Comparison of ENCODE assay signal across 8 cellular contexts in genomic region chr7:99557196-99557607, GRCh38. TPM values are rescaled to one million over a fixed set of nuclear protein-coding genes. Genes with fewer than 3 reads are reported as not detected.
A peak's percentile ranks its signal among the peaks of the same experiment; 100 is the strongest.
DNase-seq lines count a peak whose midpoint lies in the region; ATAC-seq and TF ChIP-seq lines count a peak whose summit lies in the region.

No MANE protein-coding gene starts in this region.

- H3K4me1 ChIP-seq in SJSA1 (replicated peaks): peaks cover 33% of the 10 kb centered on the region

- H3K27ac ChIP-seq in SJSA1: peak overlapping the region; percentile 98; the same call in 1 of the 2 replicates

- no peaks in the 10 kb centered on the region for H3K27me3 Mint-ChIP-seq in progenitor cell of endocrine pancreas

- no peaks in the 10 kb centered on the region for H3K27me3 ChIP-seq in SJSA1 (replicated peaks)

- DNase-seq in SJSA1 (ENCODE audit: low read depth in 1 of 2, low spot score in 2 of 2) (no peak), fibroblast of peridontal ligament (ENCODE audit: extremely low read depth) (peak; percentile 29), progenitor cell of endocrine pancreas (ENCODE audit: low spot score, unreplicated experiment) (no peak), GOT3 (lab: John Stamatoyannopoulos, UW) (no peak)

- no peak for TF ChIP-seq CTCF in progenitor cell of endocrine pancreas (IDR thresholded peaks at IDR 0.05; ENCODE audit: unreplicated experiment)

- peaks cover 16% of the 10 kb centered on the region for H3K36me3 Mint-ChIP-seq in progenitor cell of endocrine pancreas (ENCODE audit: insufficient read depth)

- H3K4me3 Mint-ChIP-seq in progenitor cell of endocrine pancreas (ENCODE audit: low read depth): peak overlapping the region; percentile 99

- H3K36me3 ChIP-seq in SJSA1: peaks cover 67% of the 10 kb centered on the region

- peaks cover 15% of the 10 kb centered on the region for H3K4me1 Mint-ChIP-seq in progenitor cell of endocrine pancreas (ENCODE audit: low read depth)

- no peaks in the 10 kb centered on the region for H3K9me3 ChIP-seq in SJSA1 (replicated peaks)

- peak overlapping the region; percentile 97 for H3K4me3 ChIP-seq in GM08714 (ENCODE audit: low read length)
- peak overlapping the region; percentile 64 for H3K4me3 ChIP-seq in SJSA1

- H3K27ac Mint-ChIP-seq in progenitor cell of endocrine pancreas: peak overlapping the region; percentile 99

- ATAC-seq in HG02759 (IDR thresholded peaks at IDR 0.05; ENCODE audit: unreplicated experiment): no peak
- ATAC-seq in GM18511 (IDR thresholded peaks at IDR 0.05; ENCODE audit: unreplicated experiment): no peak
- no peak for ATAC-seq in GM19397 (IDR thresholded peaks at IDR 0.05; ENCODE audit: unreplicated experiment)

- no peaks in the 10 kb centered on the region for H3K9me3 Mint-ChIP-seq in progenitor cell of endocrine pancreas (ENCODE audit: low read depth)

RNA-seq across cellular contexts. Expression of gene ZNF655, which starts 1.2 kb away (rescaled TPM):
- total RNA-seq in SJSA1 (2014; rRNA removed; shearing (Covaris generic)): 107 and 109 TPM in 2 replicates
- total RNA-seq in progenitor cell of endocrine pancreas: 70.9 and 72.6 TPM in 2 replicates

RNA-seq across cellular contexts. Expression of gene FAM200A, which starts 5.3 kb away (rescaled TPM):
- total RNA-seq in SJSA1 (2014; rRNA removed; shearing (Covaris generic)): 6.8 and 7.9 TPM in 2 replicates
- 12.5 and 12.9 TPM in 2 replicates for total RNA-seq in progenitor cell of endocrine pancreas

RNA-seq across cellular contexts. Expression of gene TMEM225B, which starts 40.9 kb away (rescaled TPM):
- 0.41 and 1.1 TPM in 2 replicates for total RNA-seq in SJSA1 (2014; rRNA removed; shearing (Covaris generic))
- total RNA-seq in progenitor cell of endocrine pancreas: 0.91 and 1.4 TPM in 2 replicates

RNA-seq across cellular contexts. Expression of gene ZKSCAN5, which starts 52.7 kb away (rescaled TPM):
- total RNA-seq in SJSA1 (2014; rRNA removed; shearing (Covaris generic)): 10.2 and 16.1 TPM in 2 replicates
- total RNA-seq in progenitor cell of endocrine pancreas: 14.7 and 15.2 TPM in 2 replicates

RNA-seq across cellular contexts. Expression of gene ZNF394, which starts 57.1 kb away (rescaled TPM):
- total RNA-seq in SJSA1 (2014; rRNA removed; shearing (Covaris generic)): 16.3 and 24.0 TPM in 2 replicates
- total RNA-seq in progenitor cell of endocrine pancreas: 23.7 and 24.8 TPM in 2 replicates
